In genomic region chr20:41330941-41331340, GRCh38 we compare ENCODE assay signal across 19 cellular contexts. TPM values are rescaled to one million over a fixed set of nuclear protein-coding genes. Genes with fewer than 3 reads are reported as not detected.
DNase-seq lines count a peak whose midpoint lies in the region; ATAC-seq, FAIRE-seq and TF ChIP-seq lines count a peak whose summit lies in the region.
"Had no signal": no experiment of that assay in that cellular context is flagged by ENCODE, and none has a peak within 500 bp of the region (broad histone marks: within the 10 kb centered on the region; RNA-seq: fewer than 3 reads in every experiment).

No MANE protein-coding gene starts in this region.

- no peak for FAIRE-seq in astrocyte (lab: Jason Lieb, UNC)
- FAIRE-seq: GM12891, GM18507, H54 had no signal

- H4K91ac ChIP-seq in IMR-90 (ENCODE audit: insufficient read depth, low read depth, low read length) = peak overlapping the region; percentile 97; the same call in 1 of the 2 replicates

- H3K4ac ChIP-seq in IMR-90 (ENCODE audit: low read depth, low read length) = peak overlapping the region; percentile 99

- intact Hi-C loops in IMR-90 (cut with micrococcal nuclease) = no loop called here

- TF ChIP-seq POLR2A in IMR-90 (IDR thresholded peaks at IDR 0.05; ENCODE audit: low read depth, low read length) = no peak

- H3K27me3 Mint-ChIP-seq in astrocyte (ENCODE audit: low read depth, unreplicated experiment) = no peaks in the 10 kb centered on the region

- no peak overlapping the region for H3K9ac ChIP-seq in IMR-90 (ENCODE audit: low read depth, low read length)
- H3K9ac ChIP-seq in astrocyte (ENCODE audit: low read length) = no peak overlapping the region

- no peaks in the 10 kb centered on the region for H3K36me3 ChIP-seq in IMR-90 (ENCODE audit: control insufficient read depth, insufficient read depth, low read length)
- H3K36me3 ChIP-seq in astrocyte (ENCODE audit: insufficient read depth, low read length) = no peaks in the 10 kb centered on the region
- H3K36me3 ChIP-seq: HAP-1 had no signal

- H3K36me3 Mint-ChIP-seq in astrocyte (ENCODE audit: low read depth, unreplicated experiment) = no peaks in the 10 kb centered on the region
- H3K36me3 Mint-ChIP-seq in stimulated activated effector memory CD8-positive, alpha-beta T cell treated with anti-CD3 and anti-CD28 coated beads, Interleukin-12 subunit alpha, Interleukin-12 subunit beta, amount 100 ng/mL, for 72 hours = no peaks in the 10 kb centered on the region
- H3K36me3 Mint-ChIP-seq: CD4-positive, alpha-beta memory T cell had no signal

- peak overlapping the region; percentile 86 to 98; a peak in 3 of 4 replicates for H4K8ac ChIP-seq in IMR-90 (ENCODE audit: low read depth in 2 of 2, low read length in 2 of 2)

- CTCF ChIA-PET in IMR-90 (lab: Yijun Ruan, JAX) = no interaction called here

- H3K14ac ChIP-seq in IMR-90 (replicated peaks; ENCODE audit: low read depth, low read length) = 0 out of 2 replicates have a peak overlapping the region, but pooled peaks have one; percentile 33

- peak overlapping the region; percentile 88 for H2AK5ac ChIP-seq in IMR-90 (ENCODE audit: low read depth, low read length)

- DNase-seq in IMR-90 = no peak
- DNase-seq in astrocyte (ENCODE audit: low read depth) = no peak
- DNase-seq in mesenteric fat pad (ENCODE audit: low spot score) = peak; percentile 37
- no peak for DNase-seq in stimulated activated effector memory CD8-positive, alpha-beta T cell treated with anti-CD3 and anti-CD28 coated beads, Interleukin-12 subunit alpha, Interleukin-12 subunit beta, amount 100 ng/mL, for 72 hours (ENCODE audit: low spot score in 2 of 2)
- DNase-seq in foreskin fibroblast = no peak
- DNase-seq in NCI-H2196 (lab: John Stamatoyannopoulos, UW; ENCODE audit: unreplicated experiment) = no peak
- DNase-seq: C1 segment of cervical spinal cord; Calu3; CD4-positive, alpha-beta memory T cell; COR-L47; DMS79 treated with DMSO at 0.1 percent for 48 hours; GF-D8; GOT3 had no signal

- in situ Hi-C loops in IMR-90 (cut with MboI; ENCODE audit: low sequenced_read_pairs) = loop anchor here (5.0 kb wide), 1 partner anchor 99 kb away; no protein-coding TSS in a partner anchor

- no peak for TF ChIP-seq CTCF in IMR-90 (conservative IDR thresholded peaks at IDR 0.05; ENCODE audit: low read depth, low read length)
- TF ChIP-seq CTCF in astrocyte (IDR thresholded peaks at IDR 0.05; ENCODE audit: insufficient read depth, low read depth, low read length) = no peak
- no peak for TF ChIP-seq CTCF in foreskin fibroblast (IDR thresholded peaks at IDR 0.05; ENCODE audit: low read depth, low read length)

- peaks cover 28% of the 10 kb centered on the region for H3K4me1 Mint-ChIP-seq in astrocyte (ENCODE audit: low read depth, unreplicated experiment)
- H3K4me1 Mint-ChIP-seq in stimulated activated effector memory CD8-positive, alpha-beta T cell treated with anti-CD3 and anti-CD28 coated beads, Interleukin-12 subunit alpha, Interleukin-12 subunit beta, amount 100 ng/mL, for 72 hours = peaks cover 15% of the 10 kb centered on the region

- no peaks in the 10 kb centered on the region for H3K9me3 Mint-ChIP-seq in astrocyte (ENCODE audit: unreplicated experiment)
- H3K9me3 Mint-ChIP-seq in stimulated activated effector memory CD8-positive, alpha-beta T cell treated with anti-CD3 and anti-CD28 coated beads, Interleukin-12 subunit alpha, Interleukin-12 subunit beta, amount 100 ng/mL, for 72 hours = no peaks in the 10 kb centered on the region
- H3K9me3 Mint-ChIP-seq: CD4-positive, alpha-beta memory T cell had no signal

- H3K4me2 ChIP-seq in IMR-90 (ENCODE audit: low read depth, low read length) = no peak overlapping the region
- no peak overlapping the region for H3K4me2 ChIP-seq in astrocyte (ENCODE audit: low read length)

- peak overlapping the region; percentile 85; the same call in 1 of the 2 replicates for H3K18ac ChIP-seq in IMR-90 (ENCODE audit: low read depth, low read length)

- peaks cover 0 to 12% of the 10 kb centered on the region in 2 experiments; a peak in 1 of 4 replicates for H3K79me1 ChIP-seq in IMR-90 (ENCODE audit: low read depth in 1 of 2, low read length in 2 of 2)

- H3K56ac ChIP-seq in IMR-90 (ENCODE audit: extremely low read depth, insufficient read depth, low read length) = no peak overlapping the region

- H2AFZ ChIP-seq in IMR-90 (replicated peaks; ENCODE audit: low read length, poor library complexity) (peak overlapping the region; percentile 12), astrocyte (ENCODE audit: low read depth, low read length) (no peak overlapping the region)

- no peak overlapping the region; the same call in 1 of the 2 replicates for H4K5ac ChIP-seq in IMR-90 (ENCODE audit: low read depth, low read length)

- H4K20me1 ChIP-seq in IMR-90 (ENCODE audit: insufficient read depth, low read length) (no peaks in the 10 kb centered on the region), astrocyte (ENCODE audit: insufficient read depth, low read length) (no peaks in the 10 kb centered on the region)

- H3K4me3 Mint-ChIP-seq in astrocyte (ENCODE audit: unreplicated experiment) = no peak overlapping the region
- H3K4me3 Mint-ChIP-seq in stimulated activated effector memory CD8-positive, alpha-beta T cell treated with anti-CD3 and anti-CD28 coated beads, Interleukin-12 subunit alpha, Interleukin-12 subunit beta, amount 100 ng/mL, for 72 hours = no peak overlapping the region

- H3K23ac ChIP-seq in IMR-90 (ENCODE audit: low read depth, low read length) = no peak overlapping the region

- peaks cover 30% of the 10 kb centered on the region for H3K4me1 ChIP-seq in IMR-90 (ENCODE audit: control insufficient read depth, insufficient read depth, low read length)
- H3K4me1 ChIP-seq in astrocyte (ENCODE audit: insufficient read depth, low read length) = peaks cover 21% of the 10 kb centered on the region
- H3K4me1 ChIP-seq: HAP-1 had no signal

- H3K27ac ChIP-seq in IMR-90 (ENCODE audit: insufficient read depth, low read length) (no peak overlapping the region), astrocyte (ENCODE audit: low read depth, low read length) (no peak overlapping the region)

- ATAC-seq in IMR-90 (ENCODE audit: low read depth) (no peak), HG03520 (IDR thresholded peaks at IDR 0.05; ENCODE audit: unreplicated experiment) (no peak)
- ATAC-seq in stimulated activated effector memory CD8-positive, alpha-beta T cell treated with anti-CD3 and anti-CD28 coated beads, Interleukin-12 subunit alpha, Interleukin-12 subunit beta, amount 100 ng/mL, for 72 hours = no peak

- dilution Hi-C loops in IMR-90 (cut with HindIII; ENCODE audit: low sequenced_read_pairs, unreplicated experiment) = no loop called here

- BruUV-seq in IMR-90 (replicated peaks; lab: Mats Ljungman, UMichigan) = no TSS peak

- peak overlapping the region; percentile 93 for H2BK5ac ChIP-seq in IMR-90 (ENCODE audit: low read depth, low read length, poor library complexity, severe bottlenecking)

- no peak overlapping the region for H3K4me3 ChIP-seq in IMR-90 (ENCODE audit: insufficient read depth, low read depth, low read length)
- no peak overlapping the region for H3K4me3 ChIP-seq in astrocyte (ENCODE audit: insufficient read depth, low read depth, low read length)
- no peak overlapping the region for H3K4me3 ChIP-seq in foreskin fibroblast (ENCODE audit: low read depth in 1 of 2, low read length in 2 of 2)
- H3K4me3 ChIP-seq: HAP-1 had no signal

- peak overlapping the region; percentile 97 for H3K27ac Mint-ChIP-seq in astrocyte (ENCODE audit: unreplicated experiment)
- H3K27ac Mint-ChIP-seq in stimulated activated effector memory CD8-positive, alpha-beta T cell treated with anti-CD3 and anti-CD28 coated beads, Interleukin-12 subunit alpha, Interleukin-12 subunit beta, amount 100 ng/mL, for 72 hours = peak overlapping the region; percentile 75
- H3K27ac Mint-ChIP-seq: CD4-positive, alpha-beta memory T cell had no signal

- peaks cover 14% of the 10 kb centered on the region for H3K9me1 ChIP-seq in IMR-90 (ENCODE audit: insufficient read depth, low read length)

- peak overlapping the region; percentile 97 for H2BK20ac ChIP-seq in IMR-90 (ENCODE audit: low read depth, low read length)

- H2AK9ac ChIP-seq in IMR-90 (replicated peaks; ENCODE audit: low read depth, low read length, poor library complexity) = no peak overlapping the region

- WGBS in IMR-90 (ENCODE audit: extremely low coverage in 2 of 2, insufficient read length in 1 of 2), 2 experiments = no CpG with 5 or more reads among the region's 1 CpG

- no peak for TF ChIP-seq RAD21 in IMR-90 (IDR thresholded peaks at IDR 0.05; ENCODE audit: low read length)

- no peaks in the 10 kb centered on the region for H3K9me3 ChIP-seq in IMR-90 (ENCODE audit: control insufficient read depth, insufficient read depth, low read length)
- H3K9me3 ChIP-seq in astrocyte (ENCODE audit: insufficient read depth, low read depth, low read length) = no peaks in the 10 kb centered on the region
- H3K9me3 ChIP-seq: HAP-1 had no signal

- peak overlapping the region; percentile 95; the same call in 2 of the 3 replicates for H2BK15ac ChIP-seq in IMR-90 (ENCODE audit: low read depth, low read length)

- POLR2A ChIA-PET in IMR-90 (lab: Charles Lee; ENCODE audit: unreplicated experiment) = interaction anchor here (0.6 to 0.7 kb wide), 2 partner anchors 12 to 358 kb away, joined by 3 to 6 read pairs; no protein-coding TSS in a partner anchor

- no peaks in the 10 kb centered on the region for H3K27me3 ChIP-seq in IMR-90 (ENCODE audit: control insufficient read depth, insufficient read depth, low read length)
- H3K27me3 ChIP-seq in astrocyte (ENCODE audit: insufficient read depth, low read length) = no peaks in the 10 kb centered on the region

- H2BK120ac ChIP-seq in IMR-90 (ENCODE audit: low read depth, low read length) = peak overlapping the region; percentile 99

- H3K79me2 ChIP-seq in astrocyte (ENCODE audit: insufficient read depth, low read length) = no peaks in the 10 kb centered on the region

TF ChIP-seq in IMR-90, 13 proteins besides CTCF, POLR2A, EP300 and RAD21 (continues in another document):
- TF ChIP-seq CEBPB (IDR thresholded peaks at IDR 0.05; ENCODE audit: low read depth, low read length) = no peak

RNA-seq across cellular contexts. Expression of gene LPIN3, which starts 9.7 kb away (rescaled TPM):
- 1.7 and 2.3 TPM in 2 replicates for total RNA-seq in IMR-90 (2012; rRNA removed)
- polyA plus RNA-seq in IMR-90 (2012; rRNA removed) = 6.1 and 8.3 TPM in 2 replicates
- 1.7 and 3.0 TPM in 2 replicates for polyA plus RNA-seq in IMR-90 (2012; cell fraction: cytosol; rRNA removed)
- 52.7 and 87.4 TPM in 2 replicates for polyA plus RNA-seq in IMR-90 (2012; cell fraction: nucleus; rRNA removed; ENCODE audit: low replicate concordance)
- total RNA-seq in astrocyte = 18.0 and 19.6 TPM in 2 replicates
- total RNA-seq in mesenteric fat pad = 49.8 TPM
- polyA plus RNA-seq: CD4-positive, alpha-beta memory T cell had no signal

RNA-seq across cellular contexts. Expression of gene ZHX3, which starts 13.4 kb away (rescaled TPM):
- total RNA-seq in IMR-90 (2012; rRNA removed) (28.0 and 28.3 TPM in 2 replicates), astrocyte (32.7 and 41.6 TPM in 2 replicates), mesenteric fat pad (62.5 TPM)
- polyA plus RNA-seq in IMR-90 (2012; rRNA removed) = 22.0 and 25.0 TPM in 2 replicates
- polyA plus RNA-seq in IMR-90 (2012; cell fraction: cytosol; rRNA removed) = 11.2 and 16.4 TPM in 2 replicates
- 13.8 and 21.1 TPM in 2 replicates for polyA plus RNA-seq in IMR-90 (2012; cell fraction: nucleus; rRNA removed; ENCODE audit: low replicate concordance)

RNA-seq across cellular contexts. Expression of gene EMILIN3, which starts 35.7 kb away (rescaled TPM):
- under 0.01 TPM in 2 replicates for total RNA-seq in IMR-90 (2012; rRNA removed)
- 0.07 and 0.16 TPM in 2 replicates for polyA plus RNA-seq in IMR-90 (2012; rRNA removed)
- 0.04 and 0.15 TPM in 2 replicates for polyA plus RNA-seq in IMR-90 (2012; cell fraction: cytosol; rRNA removed)
- polyA plus RNA-seq in IMR-90 (2012; cell fraction: nucleus; rRNA removed; ENCODE audit: low replicate concordance) = 0.02 and 0.10 TPM in 2 replicates
- 0.20 TPM in 1 of 2 replicates, not detected in the other for total RNA-seq in astrocyte
- total RNA-seq in mesenteric fat pad = not detected
- total RNA-seq: A172; Calu3; CD4-positive, alpha-beta memory T cell had no signal
- polyA plus RNA-seq: CD4-positive, alpha-beta memory T cell had no signal
